Comparison of ENCODE assay signal across 10 cellular contexts in the genomic region with DNA sequence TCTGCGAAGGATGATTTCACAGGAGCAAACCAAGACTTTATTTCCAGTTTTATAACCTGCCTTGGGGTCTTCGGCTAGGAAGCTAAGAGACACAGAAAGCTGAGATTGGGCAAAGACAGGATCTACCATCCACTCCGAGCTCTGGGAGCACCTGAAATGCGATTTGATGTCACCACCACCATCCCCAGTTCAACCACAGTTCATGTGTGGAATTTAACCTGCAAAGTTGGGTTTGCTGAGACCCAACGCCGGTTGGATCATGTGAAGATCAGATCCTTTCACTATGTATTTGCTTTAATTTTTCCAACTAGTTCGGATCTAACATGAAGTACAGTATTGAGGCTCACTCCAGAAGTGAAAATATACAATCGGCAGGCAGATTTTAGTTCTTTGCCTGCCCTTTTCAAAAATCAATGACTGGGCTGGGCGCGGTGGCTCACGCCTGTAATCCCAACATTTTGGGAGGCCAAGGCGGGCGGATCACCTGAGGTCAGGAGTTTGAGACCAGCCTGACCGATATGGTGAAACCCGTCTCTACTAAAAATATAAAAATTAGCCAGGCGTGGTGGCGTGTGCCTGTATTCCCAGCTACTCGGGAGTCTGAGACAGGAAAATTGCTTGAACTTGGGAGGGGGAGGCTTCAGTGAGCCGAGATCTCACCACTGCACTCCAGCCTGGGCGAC. TPM values are rescaled to one million over a fixed set of nuclear protein-coding genes. Genes with fewer than 3 reads are reported as not detected.
A peak's percentile ranks its signal among the peaks of the same experiment; 100 is the strongest.
DNase-seq lines count a peak whose midpoint lies in the region; FAIRE-seq and TF ChIP-seq lines count a peak whose summit lies in the region.
"Had no signal": no experiment of that assay in that cellular context is flagged by ENCODE, and none has a peak within 500 bp of the region (broad histone marks: within the 10 kb centered on the region; RNA-seq: fewer than 3 reads in every experiment).

No MANE protein-coding gene starts in this region.

- WGBS in esophagus muscularis mucosa = 97% methylated on average over 20 of the region's 20 CpGs
- WGBS in small intestine, 3 donors = 90 to 93% (median 90%) methylated on average over 20 of the region's 20 CpGs

- no peaks in the 10 kb centered on the region for H3K27me3 Mint-ChIP-seq in activated CD4-positive, alpha-beta T cell treated with anti-CD3 and anti-CD28 coated beads, Interleukin-2, amount 10 ng/mL, durations not matched to agents 24 days and 14 days

- H3K36me3 Mint-ChIP-seq in activated CD4-positive, alpha-beta T cell treated with anti-CD3 and anti-CD28 coated beads, Interleukin-2, amount 10 ng/mL, durations not matched to agents 24 days and 14 days (ENCODE audit: low read depth) = no peaks in the 10 kb centered on the region

- H3K9ac ChIP-seq in NT2/D1 (ENCODE audit: insufficient read length, low read depth) = peak overlapping the region; percentile 12

- H3K27ac Mint-ChIP-seq in activated CD4-positive, alpha-beta T cell treated with anti-CD3 and anti-CD28 coated beads, Interleukin-2, amount 10 ng/mL, durations not matched to agents 24 days and 14 days = no peak overlapping the region

- H3K9me3 Mint-ChIP-seq in activated CD4-positive, alpha-beta T cell treated with anti-CD3 and anti-CD28 coated beads, Interleukin-2, amount 10 ng/mL, durations not matched to agents 24 days and 14 days = no peaks in the 10 kb centered on the region

- H3K4me3 Mint-ChIP-seq in activated CD4-positive, alpha-beta T cell treated with anti-CD3 and anti-CD28 coated beads, Interleukin-2, amount 10 ng/mL, durations not matched to agents 24 days and 14 days = peak overlapping the region; percentile 94

- FAIRE-seq in small intestine (lab: Jason Lieb, UNC) = no peak
- FAIRE-seq: GM12891 had no signal

- no peak for TF ChIP-seq POLR2A in esophagus muscularis mucosa (IDR thresholded peaks at IDR 0.05; ENCODE audit: low read depth)

- H3K9me3 ChIP-seq in NT2/D1 (ENCODE audit: insufficient read depth, low read length) (no peaks in the 10 kb centered on the region), esophagus muscularis mucosa (no peaks in the 10 kb centered on the region), small intestine (ENCODE audit: control insufficient read depth, low read depth) (no peaks in the 10 kb centered on the region)
- H3K9me3 ChIP-seq: HAP-1 had no signal

- peaks cover 4% of the 10 kb centered on the region for H3K4me1 ChIP-seq in NT2/D1 (ENCODE audit: insufficient read depth, insufficient read length)
- H3K4me1 ChIP-seq in esophagus muscularis mucosa = peaks cover 24 to 43% (median 38%) of the 10 kb centered on the region in 4 donors
- H3K4me1 ChIP-seq in small intestine (ENCODE audit: control insufficient read depth in 2 of 2, insufficient read depth in 1 of 2, low read depth in 1 of 2, low read length in 1 of 2) = peaks cover 2 to 13% of the 10 kb centered on the region in 2 donors

- H3K27ac ChIP-seq in esophagus muscularis mucosa (replicated peaks in 1 of 4) = peak overlapping the region in 3 of 4 donors; percentile 89 to 96 (median 95)
- H3K27ac ChIP-seq in skin epidermis = peak overlapping the region in 17 of 21 experiments; percentile 87 to 99 (median 96)
- H3K27ac ChIP-seq in small intestine (ENCODE audit: low read depth in 1 of 2, low read length in 1 of 2) = peak overlapping the region in 1 of 2 donors; percentile 26

- TF ChIP-seq CTCF in esophagus muscularis mucosa (IDR thresholded peaks at IDR 0.05) = no peak

- DNase-seq in activated CD4-positive, alpha-beta T cell treated with anti-CD3 and anti-CD28 coated beads, Interleukin-2, amount 10 ng/mL, durations not matched to agents 24 days and 14 days = no peak
- no peak for DNase-seq in activated CD4-positive, alpha-beta T cell treated with anti-CD3 and anti-CD28 coated beads for 48 hours
- DNase-seq in NT2/D1 (ENCODE audit: low read depth, low spot score) = no peak
- no peak for DNase-seq in esophagus muscularis mucosa (ENCODE audit: extremely low spot score)
- DNase-seq in hepatic stellate cell (ENCODE audit: low spot score) = no peak
- DNase-seq in small intestine = no peak
- no peak for DNase-seq in stimulated activated CD4-positive, alpha-beta T cell treated with anti-CD3 and anti-CD28 coated beads, Interleukin-4, amount 100 ng/mL, for 1 hour

- H3K4me1 Mint-ChIP-seq in activated CD4-positive, alpha-beta T cell treated with anti-CD3 and anti-CD28 coated beads, Interleukin-2, amount 10 ng/mL, durations not matched to agents 24 days and 14 days = peaks cover 26% of the 10 kb centered on the region

- H3K36me3 ChIP-seq in NT2/D1 (ENCODE audit: insufficient read depth, insufficient read length, low read length) (peaks cover 17% of the 10 kb centered on the region), esophagus muscularis mucosa (peaks cover 0 to under 1% (median 0%) of the 10 kb centered on the region in 4 donors), small intestine (ENCODE audit: control insufficient read depth in 2 of 2, insufficient read depth in 2 of 2, low read length in 2 of 2) (no peaks in the 10 kb centered on the region)

- TF ChIP-seq EP300 in esophagus muscularis mucosa (IDR thresholded peaks at IDR 0.05) = no peak

- intact Hi-C loops in activated CD4-positive, alpha-beta T cell treated with anti-CD3 and anti-CD28 coated beads, Interleukin-2, amount 10 ng/mL, durations not matched to agents 24 days and 14 days (cut with micrococcal nuclease) = no loop called here
- intact Hi-C loops in esophagus muscularis mucosa (cut with DNase I) = loop anchor here (5.0 kb wide), 2 partner anchors 39 to 114 kb away; a partner anchor contains a TSS

- H3K4me3 ChIP-seq in NT2/D1 (ENCODE audit: insufficient read length, low read depth) (no peak overlapping the region), esophagus muscularis mucosa (peak overlapping the region in 2 of 4 donors; percentile 78 to 81), skin epidermis (peak overlapping the region in 2 of 7 experiments; percentile 69 to 88), small intestine (ENCODE audit: low read depth in 1 of 2, low read length in 2 of 2) (no peak overlapping the region)

- H3K27me3 ChIP-seq in NT2/D1 (ENCODE audit: insufficient read depth, insufficient read length) (peaks cover 2% of the 10 kb centered on the region), esophagus muscularis mucosa (no peaks in the 10 kb centered on the region), small intestine (ENCODE audit: control insufficient read depth in 2 of 2, insufficient read depth in 2 of 2, low read length in 2 of 2) (no peaks in the 10 kb centered on the region)

RNA-seq across cellular contexts. Expression of a gene that starts 1.4 kb away (rescaled TPM):
- total RNA-seq in activated CD4-positive, alpha-beta T cell treated with anti-CD3 and anti-CD28 coated beads, Interleukin-2, amount 10 ng/mL, durations not matched to agents 24 days and 14 days = 38.0 and 43.2 TPM in 2 replicates
- total RNA-seq in esophagus muscularis mucosa = 10 to 100 TPM; 27.0 to 41.5 (median 31.5) TPM
- 100 to 1,000 TPM in 2 of 3 donors, 10 to 100 TPM in 1; 39.4 to 168 (median 109) TPM for polyA plus RNA-seq in small intestine

RNA-seq across cellular contexts. Expression of a gene that starts 39.2 kb away (rescaled TPM):
- 23.8 and 33.8 TPM in 2 replicates for total RNA-seq in activated CD4-positive, alpha-beta T cell treated with anti-CD3 and anti-CD28 coated beads, Interleukin-2, amount 10 ng/mL, durations not matched to agents 24 days and 14 days
- 10 to 100 TPM; 34.0 to 78.4 (median 56.2) TPM for total RNA-seq in esophagus muscularis mucosa
- 10 to 100 TPM; 39.7 to 84.1 (median 72.8) TPM for polyA plus RNA-seq in small intestine
